ENCODE assay signal across 7 cellular contexts in the genomic region with DNA sequence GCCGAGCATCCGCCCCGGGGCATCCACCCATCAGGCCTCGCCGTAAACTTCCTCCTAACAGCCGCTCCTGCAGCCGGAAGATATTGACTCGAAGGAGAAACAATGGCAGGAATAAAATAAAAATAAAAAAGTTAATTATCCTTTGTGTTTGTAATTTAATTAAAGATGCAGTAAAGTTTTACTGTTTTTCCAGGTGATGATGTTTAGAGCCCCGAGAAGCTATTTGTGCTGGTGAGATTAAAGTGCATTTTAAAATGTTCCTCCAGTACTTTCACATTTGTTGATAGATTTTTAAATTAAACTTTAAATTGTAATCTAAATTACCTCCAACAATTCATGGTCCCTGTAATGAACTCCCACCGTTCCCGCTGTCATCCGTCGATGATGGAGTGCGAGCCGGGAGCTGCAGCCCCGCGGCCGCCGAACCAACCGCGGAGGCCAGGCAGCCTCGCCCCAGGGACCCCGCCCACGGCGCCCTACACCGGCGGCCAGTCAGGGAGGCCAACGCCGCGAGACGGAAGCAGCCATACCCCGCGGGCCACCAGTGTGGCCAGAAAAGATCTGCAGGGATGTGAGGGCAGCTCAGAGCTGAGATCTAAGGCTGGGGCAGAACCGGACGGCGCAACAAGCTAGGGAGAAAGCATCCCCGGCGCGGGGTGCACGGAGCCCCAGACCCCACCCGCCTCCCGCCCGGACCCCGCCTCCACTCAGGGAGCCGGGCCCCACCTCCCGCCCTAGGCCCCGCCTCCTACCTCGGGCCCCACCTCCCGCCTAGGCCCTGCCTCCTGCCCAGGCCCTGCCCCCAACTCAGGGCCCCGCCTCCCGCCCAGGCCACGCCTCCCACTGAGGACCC.
DNase-seq lines count a peak whose midpoint lies in the region; ATAC-seq and TF ChIP-seq lines count a peak whose summit lies in the region.

No MANE protein-coding gene starts in this region.

- H3K4me1 Mint-ChIP-seq in activated naive CD8-positive, alpha-beta T cell (ENCODE audit: low read depth): peaks cover 4% of the 10 kb centered on the region

- peak overlapping the region; percentile 41 for H3K27ac Mint-ChIP-seq in activated naive CD8-positive, alpha-beta T cell

- 1 to 2% methylated on average over 48 to 50 of the region's 52 CpGs for WGBS in heart right ventricle, 2 donors

- ATAC-seq in GM18511 (IDR thresholded peaks at IDR 0.05; ENCODE audit: unreplicated experiment): peak; percentile 49
- ATAC-seq in heart right ventricle: peak; percentile 82 to 94 (median 88)

- no peaks in the 10 kb centered on the region for H3K9me3 Mint-ChIP-seq in activated naive CD8-positive, alpha-beta T cell (ENCODE audit: low read depth)

- intact Hi-C loops in heart right ventricle (cut with DNase I) (no loop called here), vagina (cut with DNase I) (no loop called here)

- H3K27me3 ChIP-seq in heart right ventricle (peaks cover 0 to 20% (median 0%) of the 10 kb centered on the region in 7 donors), vagina (no peaks in the 10 kb centered on the region)

- peak overlapping the region; percentile 32 to 79 (median 63) for H3K4me3 ChIP-seq in heart right ventricle
- H3K4me3 ChIP-seq in vagina: peak overlapping the region; percentile 63 to 64

- H3K36me3 ChIP-seq in heart right ventricle (no peaks in the 10 kb centered on the region), vagina (no peaks in the 10 kb centered on the region)

- DNase-seq in HK-2 (ENCODE audit: unreplicated experiment): peak; percentile 93
- DNase-seq in SKM-1 (lab: John Stamatoyannopoulos, UW; ENCODE audit: unreplicated experiment): peak; percentile 88
- peak; percentile 83 to 92 for DNase-seq in heart right ventricle
- peak; percentile 15 for DNase-seq in putamen (ENCODE audit: low spot score)
- peak in 1 of 2 donors; percentile 92 for DNase-seq in vagina (ENCODE audit: extremely low spot score in 2 of 2)

- no peaks in the 10 kb centered on the region for H3K36me3 Mint-ChIP-seq in activated naive CD8-positive, alpha-beta T cell

- H3K4me1 ChIP-seq in heart right ventricle: peaks cover 0 to 21% (median 13%) of the 10 kb centered on the region in 9 donors
- H3K4me1 ChIP-seq in vagina: peaks cover 26% of the 10 kb centered on the region

- TF ChIP-seq POLR2A in vagina (IDR thresholded peaks at IDR 0.05): no peak

- no peak for TF ChIP-seq CTCF in heart right ventricle (IDR thresholded peaks at IDR 0.05)
- TF ChIP-seq CTCF in vagina (IDR thresholded peaks at IDR 0.05): no peak

- H3K27me3 Mint-ChIP-seq in activated naive CD8-positive, alpha-beta T cell: no peaks in the 10 kb centered on the region

- H3K4me3 Mint-ChIP-seq in activated naive CD8-positive, alpha-beta T cell: peak overlapping the region; percentile 74

- H3K27ac ChIP-seq in heart right ventricle (peak overlapping the region; percentile 22 to 91 (median 85)), vagina (peak overlapping the region; percentile 65)

- H3K9me3 ChIP-seq in heart right ventricle (no peaks in the 10 kb centered on the region), vagina (no peaks in the 10 kb centered on the region)
